Comparison of ENCODE assay signal across 16 cellular contexts in genomic region chr10:93580824-93581223, GRCh38. TPM values are rescaled to one million over a fixed set of nuclear protein-coding genes. Genes with fewer than 3 reads are reported as not detected.
DNase-seq lines count a peak whose midpoint lies in the region; ATAC-seq, FAIRE-seq and TF ChIP-seq lines count a peak whose summit lies in the region.
"Had no signal": no experiment of that assay in that cellular context is flagged by ENCODE, and none has a peak within 500 bp of the region (broad histone marks: within the 10 kb centered on the region; RNA-seq: fewer than 3 reads in every experiment).

No MANE protein-coding gene starts in this region.

- H3K79me1 ChIP-seq in IMR-90 (ENCODE audit: low read depth in 1 of 2, low read length in 2 of 2) (no peaks in the 10 kb centered on the region), H1 (ENCODE audit: low read depth, low read length) (no peaks in the 10 kb centered on the region)

- dilution Hi-C loops in IMR-90 (cut with HindIII; ENCODE audit: low sequenced_read_pairs, unreplicated experiment) = no loop called here

- peak overlapping the region; percentile 74 for H3K27ac Mint-ChIP-seq in neural crest cell (ENCODE audit: unreplicated experiment)
- H3K27ac Mint-ChIP-seq: activated T-cell treated with anti-CD3 and anti-CD28 coated beads, Interleukin-2, amount 50 U/mL, for 24 hours had no signal

- H4K5ac ChIP-seq in IMR-90 (ENCODE audit: low read depth, low read length) (no peak overlapping the region), H1 (ENCODE audit: insufficient read length, low read depth, low read length) (no peak overlapping the region)

- H3K18ac ChIP-seq in IMR-90 (ENCODE audit: low read depth, low read length) (no peak overlapping the region), H1 (ENCODE audit: extremely low read depth, low read length) (no peak overlapping the region)

- H3K36me3 Mint-ChIP-seq in neural crest cell (ENCODE audit: low read depth) = no peaks in the 10 kb centered on the region

- H2BK12ac ChIP-seq in H1 (ENCODE audit: low read depth, low read length) = no peak overlapping the region

- in situ Hi-C loops in IMR-90 (cut with MboI; ENCODE audit: low sequenced_read_pairs) (no loop called here), G401 (cut with HindIII; ENCODE audit: low sequenced_read_pairs) (no loop called here)

- no peak for TF ChIP-seq EP300 in H1 (IDR thresholded peaks at IDR 0.05; ENCODE audit: borderline replicate concordance in 1 of 2, low read depth in 2 of 2, low read length in 2 of 2)

- H3K36me3 ChIP-seq in IMR-90 (ENCODE audit: control insufficient read depth, insufficient read depth, low read length) (no peaks in the 10 kb centered on the region), H1 (ENCODE audit: control insufficient read depth in 2 of 4, insufficient read depth in 4 of 4, low read length in 3 of 4) (no peaks in the 10 kb centered on the region)
- H3K36me3 ChIP-seq: left ventricle myocardium inferior, thoracic aorta had no signal

- ATAC-seq in IMR-90 (ENCODE audit: low read depth) (0 out of 2 replicates have a peak, but pooled peaks have one; percentile 27), HG03280 (IDR thresholded peaks at IDR 0.05; ENCODE audit: unreplicated experiment) (no peak)
- ATAC-seq: GM12878, SK-N-SH treated with all-trans-retinoic acid at 6 μM for 48 hours had no signal

- H4K8ac ChIP-seq in IMR-90 (ENCODE audit: low read depth in 2 of 2, low read length in 2 of 2) (no peak overlapping the region), H1 (ENCODE audit: extremely low read depth, insufficient read depth, low read length) (no peak overlapping the region)

- no peak overlapping the region for H2AK5ac ChIP-seq in IMR-90 (ENCODE audit: low read depth, low read length)
- H2AK5ac ChIP-seq in H1 (ENCODE audit: low read depth, low read length) = no peak overlapping the region

- H2BK5ac ChIP-seq in IMR-90 (ENCODE audit: low read depth, low read length, poor library complexity, severe bottlenecking) = no peak overlapping the region
- no peak overlapping the region for H2BK5ac ChIP-seq in H1 (ENCODE audit: low read depth, low read length)

- H3K4me3 Mint-ChIP-seq in neural crest cell = no peak overlapping the region
- H3K4me3 Mint-ChIP-seq: activated T-cell treated with anti-CD3 and anti-CD28 coated beads, Interleukin-2, amount 50 U/mL, for 24 hours had no signal

- H3K4me1 Mint-ChIP-seq in neural crest cell = peaks cover 9% of the 10 kb centered on the region

- TF ChIP-seq RAD21 in IMR-90 (IDR thresholded peaks at IDR 0.05; ENCODE audit: low read length) (no peak), H1 (IDR thresholded peaks at IDR 0.05 in 1 of 2, conservative IDR thresholded peaks at IDR 0.05 in 1 of 2; ENCODE audit: low read depth in 2 of 2, low read length in 2 of 2) (no peak)

- no peak for TF ChIP-seq CTCF in IMR-90 (conservative IDR thresholded peaks at IDR 0.05; ENCODE audit: low read depth, low read length)
- no peak for TF ChIP-seq CTCF in H1 (IDR thresholded peaks at IDR 0.05; ENCODE audit: control extremely low read depth in 1 of 3, insufficient read depth in 1 of 3, low read depth in 1 of 3, low read length in 3 of 3)
- no peak for TF ChIP-seq CTCF in neural crest cell (conservative IDR thresholded peaks at IDR 0.05)

- no peaks in the 10 kb centered on the region for H3K27me3 Mint-ChIP-seq in neural crest cell (ENCODE audit: low read depth)

- POLR2A ChIA-PET in IMR-90 (lab: Charles Lee; ENCODE audit: unreplicated experiment) (no interaction called here), H1 (lab: Charles Lee; ENCODE audit: partially characterized antibody) (no interaction called here)

- H3K9me3 Mint-ChIP-seq in neural crest cell = peaks cover 2% of the 10 kb centered on the region

- no peak overlapping the region for H3K27ac ChIP-seq in IMR-90 (ENCODE audit: insufficient read depth, low read length)
- H3K27ac ChIP-seq in H1 (ENCODE audit: low read depth, low read length) = no peak overlapping the region
- H3K27ac ChIP-seq: left ventricle myocardium inferior, thoracic aorta had no signal

- H3K4me1 ChIP-seq in IMR-90 (ENCODE audit: control insufficient read depth, insufficient read depth, low read length) (no peaks in the 10 kb centered on the region), H1 (replicated peaks in 1 of 4; ENCODE audit: control insufficient read depth in 3 of 4, insufficient read depth in 4 of 4, low read length in 3 of 4) (no peaks in the 10 kb centered on the region)
- H3K4me1 ChIP-seq: left ventricle myocardium inferior had no signal

- H2BK20ac ChIP-seq in IMR-90 (ENCODE audit: low read depth, low read length) (no peak overlapping the region), H1 (ENCODE audit: low read length) (no peak overlapping the region)

- DNase-seq in EL (peak; percentile 31), IMR-90 (peak; percentile 33), H1 (ENCODE audit: low read depth in 1 of 2, low spot score in 2 of 2) (no peak), neural crest cell (ENCODE audit: low read depth, low spot score) (peak; percentile 54), GF-D8 (lab: John Stamatoyannopoulos, UW) (no peak), G401 (ENCODE audit: low spot score) (no peak)
- DNase-seq: activated CD4-positive, CD25-positive, alpha-beta regulatory T cell treated with anti-CD3 and anti-CD28 coated beads, Interleukin-2, amount 50 U/mL, for 72 hours; activated T-cell treated with anti-CD3 and anti-CD28 coated beads, Interleukin-2, amount 50 U/mL, for 24 hours; effector CD8-positive, alpha-beta T cell; left ventricle myocardium inferior; NCI-H1436 had no signal

- FAIRE-seq in H1 (lab: Jason Lieb, UNC) = no peak
- FAIRE-seq: GM12878 had no signal

- H3K9ac ChIP-seq in IMR-90 (ENCODE audit: low read depth, low read length) = no peak overlapping the region
- H3K9ac ChIP-seq in H1 (replicated peaks in 1 of 4; ENCODE audit: extremely low read depth in 1 of 4, low read depth in 3 of 4, low read length in 3 of 4) = no peak overlapping the region

- H2BK15ac ChIP-seq in IMR-90 (ENCODE audit: low read depth, low read length) = no peak overlapping the region
- H2BK15ac ChIP-seq in H1 (ENCODE audit: low read length) = no peak overlapping the region

- no peaks in the 10 kb centered on the region for H3K23me2 ChIP-seq in H1 (ENCODE audit: low read depth, low read length)

- H3K9me1 ChIP-seq in IMR-90 (ENCODE audit: insufficient read depth, low read length) = no peaks in the 10 kb centered on the region

- H2BK120ac ChIP-seq in IMR-90 (ENCODE audit: low read depth, low read length) (no peak overlapping the region), H1 (replicated peaks; ENCODE audit: low read depth, low read length) (no peak overlapping the region)

- BruUV-seq in IMR-90 (replicated peaks; lab: Mats Ljungman, UMichigan) = no TSS peak

- H3K4me2 ChIP-seq in IMR-90 (ENCODE audit: low read depth, low read length) = no peak overlapping the region
- no peak overlapping the region for H3K4me2 ChIP-seq in H1 (ENCODE audit: insufficient read depth in 1 of 2, low read depth in 2 of 2, low read length in 2 of 2)

- H3K14ac ChIP-seq in IMR-90 (replicated peaks; ENCODE audit: low read depth, low read length) (no peak overlapping the region), H1 (ENCODE audit: insufficient read length) (no peak overlapping the region)

- TF ChIP-seq POLR2A in IMR-90 (IDR thresholded peaks at IDR 0.05; ENCODE audit: low read depth, low read length) (no peak), H1 (IDR thresholded peaks at IDR 0.05; ENCODE audit: control extremely low read depth in 1 of 2, low read depth in 2 of 2, low read length in 2 of 2) (no peak)

- no peak overlapping the region for H4K91ac ChIP-seq in IMR-90 (ENCODE audit: insufficient read depth, low read depth, low read length)
- no peak overlapping the region for H4K91ac ChIP-seq in H1 (replicated peaks; ENCODE audit: insufficient read length, low read length)

- no peaks in the 10 kb centered on the region for H4K20me1 ChIP-seq in IMR-90 (ENCODE audit: insufficient read depth, low read length)
- no peaks in the 10 kb centered on the region for H4K20me1 ChIP-seq in H1 (replicated peaks in 1 of 2; ENCODE audit: control insufficient read depth in 1 of 2, insufficient read depth in 2 of 2, low read length in 2 of 2)

- CTCF ChIA-PET in IMR-90 (lab: Yijun Ruan, JAX) (no interaction called here), H1 (lab: Charles Lee; ENCODE audit: partially characterized antibody) (no interaction called here)

- H3K79me2 ChIP-seq in H1 (ENCODE audit: control insufficient read depth in 1 of 2, insufficient read depth in 2 of 2, low read length in 2 of 2) = no peaks in the 10 kb centered on the region

- H2AFZ ChIP-seq in IMR-90 (replicated peaks; ENCODE audit: low read length, poor library complexity) = no peak overlapping the region
- no peak overlapping the region for H2AFZ ChIP-seq in H1 (ENCODE audit: low read length)

- H3K27me3 ChIP-seq in IMR-90 (ENCODE audit: control insufficient read depth, insufficient read depth, low read length) (peaks cover 22% of the 10 kb centered on the region), H1 (replicated peaks in 1 of 4; ENCODE audit: control insufficient read depth in 3 of 4, extremely low read depth in 1 of 4, insufficient read depth in 3 of 4, low read length in 3 of 4) (no peaks in the 10 kb centered on the region)

- H3K23ac ChIP-seq in IMR-90 (ENCODE audit: low read depth, low read length) = no peak overlapping the region
- no peak overlapping the region for H3K23ac ChIP-seq in H1 (ENCODE audit: insufficient read length)

- no peak overlapping the region for H3K4me3 ChIP-seq in IMR-90 (ENCODE audit: insufficient read depth, low read depth, low read length)
- H3K4me3 ChIP-seq in H1 (ENCODE audit: extremely low read depth in 1 of 4, insufficient read depth in 2 of 4, low read depth in 3 of 4, low read length in 4 of 4) = no peak overlapping the region
- H3K4me3 ChIP-seq: GM12878, left ventricle myocardium inferior, thoracic aorta had no signal

- H3K4ac ChIP-seq in IMR-90 (ENCODE audit: low read depth, low read length) = no peak overlapping the region
- H3K4ac ChIP-seq in H1 (replicated peaks; ENCODE audit: insufficient read length, low read depth, low read length) = no peak overlapping the region

- WGBS in IMR-90 (ENCODE audit: extremely low coverage in 2 of 2, insufficient read length in 1 of 2), 2 experiments = 13% methylated on average over 3 of the region's 6 CpGs; no CpG with 5 or more reads in 1 of the 2 experiments
- 79% methylated on average over 6 of the region's 6 CpGs; no CpG with 5 or more reads in 1 of the 2 experiments for WGBS in H1 (ENCODE audit: extremely low coverage in 1 of 2, insufficient coverage in 1 of 2, insufficient read length in 1 of 2, insufficient replicate concordance in 2 of 2, low coverage in 1 of 2, low lambda C conversion rate in 2 of 2, missing lambda C conversion rate in 1 of 2), 2 experiments

- peaks cover 4% of the 10 kb centered on the region for H3K9me3 ChIP-seq in IMR-90 (ENCODE audit: control insufficient read depth, insufficient read depth, low read length)
- no peaks in the 10 kb centered on the region for H3K9me3 ChIP-seq in H1 (ENCODE audit: insufficient read depth in 2 of 2, low read depth in 1 of 2, low read length in 1 of 2)
- H3K9me3 ChIP-seq: thoracic aorta had no signal

- H3K56ac ChIP-seq in IMR-90 (ENCODE audit: extremely low read depth, insufficient read depth, low read length) (no peak overlapping the region), H1 (replicated peaks; ENCODE audit: insufficient read length, low read depth, low read length) (no peak overlapping the region)

- no peak overlapping the region for H2AK9ac ChIP-seq in IMR-90 (replicated peaks; ENCODE audit: low read depth, low read length, poor library complexity)

- intact Hi-C loops in IMR-90 (cut with micrococcal nuclease) = no loop called here

RNA-seq across cellular contexts. Expression of gene FFAR4, which starts 14.4 kb away (rescaled TPM):
- not detected in 2 replicates for total RNA-seq in IMR-90 (2012; rRNA removed)
- not detected in 2 replicates for polyA plus RNA-seq in IMR-90 (2012; rRNA removed)
- not detected in 2 replicates for polyA plus RNA-seq in IMR-90 (2012; cell fraction: cytosol; rRNA removed)
- not detected in 2 replicates for polyA plus RNA-seq in IMR-90 (2012; cell fraction: nucleus; rRNA removed; ENCODE audit: low replicate concordance)
- total RNA-seq in H1 (2021; fragmentation: NEBNext Ultra II Directional; extraction: Animal tissue kit (Norgen Biotek cat#: 25700)) = not detected in 2 replicates
- 0.05 TPM in 1 of 2 replicates, not detected in the other for polyA plus RNA-seq in H1 (2011; rRNA removed)
- polyA plus RNA-seq in H1 (2011; cell fraction: cytosol; rRNA removed) = not detected
- not detected for polyA plus RNA-seq in H1 (2011; cell fraction: nucleus; rRNA removed)
- polyA plus RNA-seq in H1 (2012, experiment 1 of 2) = not detected in 4 replicates
- polyA plus RNA-seq in H1 (2012, experiment 2 of 2) = 0.04 TPM
- not detected for polyA plus RNA-seq in H1 (2013, experiment 1 of 2)
- 0.02 TPM for polyA plus RNA-seq in H1 (2013, experiment 2 of 2)
- not detected in 2 replicates for polyA minus RNA-seq in H1 (2011; rRNA and poly(A)+ RNA removed)
- not detected for polyA minus RNA-seq in H1 (2011; cell fraction: cytosol; rRNA and poly(A)+ RNA removed)
- not detected for polyA minus RNA-seq in H1 (2011; cell fraction: nucleus; rRNA and poly(A)+ RNA removed)
- total RNA-seq in neural crest cell = 0.09 TPM in 1 of 2 replicates, not detected in the other
- not detected in 2 replicates for total RNA-seq in G401 (2014; rRNA removed; shearing (Covaris generic))
- total RNA-seq: glomerular endothelial cell, GM12878 had no signal
- polyA plus RNA-seq: GM12878 had no signal

RNA-seq across cellular contexts. Expression of gene RBP4, which starts 20.2 kb away (rescaled TPM):
- total RNA-seq in IMR-90 (2012; rRNA removed) (not detected in 2 replicates), neural crest cell (not detected in 2 replicates)
- polyA plus RNA-seq in IMR-90 (2012; rRNA removed) (not detected in 2 replicates), H1 (2011; rRNA removed) (0.42 and 0.55 TPM in 2 replicates)
- polyA plus RNA-seq in IMR-90 (2012; cell fraction: cytosol; rRNA removed) = 0.10 and 0.39 TPM in 2 replicates
- polyA plus RNA-seq in IMR-90 (2012; cell fraction: nucleus; rRNA removed; ENCODE audit: low replicate concordance) = not detected in 2 replicates
- 0.31 and 0.97 TPM in 2 replicates for total RNA-seq in H1 (2021; fragmentation: NEBNext Ultra II Directional; extraction: Animal tissue kit (Norgen Biotek cat#: 25700))
- 0.54 TPM for polyA plus RNA-seq in H1 (2011; cell fraction: cytosol; rRNA removed)
- 0.48 TPM for polyA plus RNA-seq in H1 (2011; cell fraction: nucleus; rRNA removed)
- polyA plus RNA-seq in H1 (2012, experiment 1 of 2) = 0.24 to 0.70 TPM (median 0.36 TPM) in 4 replicates
- polyA plus RNA-seq in H1 (2012, experiment 2 of 2) = 0.72 TPM
- 0.57 TPM for polyA plus RNA-seq in H1 (2013, experiment 1 of 2)
- 0.77 TPM for polyA plus RNA-seq in H1 (2013, experiment 2 of 2)
- 0.22 and 0.66 TPM in 2 replicates for polyA minus RNA-seq in H1 (2011; rRNA and poly(A)+ RNA removed)
- not detected for polyA minus RNA-seq in H1 (2011; cell fraction: cytosol; rRNA and poly(A)+ RNA removed)
- not detected for polyA minus RNA-seq in H1 (2011; cell fraction: nucleus; rRNA and poly(A)+ RNA removed)
- not detected in 2 replicates for total RNA-seq in G401 (2014; rRNA removed; shearing (Covaris generic))
- total RNA-seq: glomerular endothelial cell had no signal
- polyA plus RNA-seq: GM12878 had no signal

RNA-seq across cellular contexts. Expression of gene PDE6C, which starts 31.5 kb away (rescaled TPM):
- not detected in 2 replicates for total RNA-seq in IMR-90 (2012; rRNA removed)
- not detected in 2 replicates for polyA plus RNA-seq in IMR-90 (2012; rRNA removed)
- not detected in 2 replicates for polyA plus RNA-seq in IMR-90 (2012; cell fraction: cytosol; rRNA removed)
- not detected in 2 replicates for polyA plus RNA-seq in IMR-90 (2012; cell fraction: nucleus; rRNA removed; ENCODE audit: low replicate concordance)
- total RNA-seq in H1 (2021; fragmentation: NEBNext Ultra II Directional; extraction: Animal tissue kit (Norgen Biotek cat#: 25700)) = not detected in 2 replicates
- not detected in 2 replicates for polyA plus RNA-seq in H1 (2011; rRNA removed)
- polyA plus RNA-seq in H1 (2011; cell fraction: cytosol; rRNA removed) = not detected
- not detected for polyA plus RNA-seq in H1 (2011; cell fraction: nucleus; rRNA removed)
- 0.05 to 0.08 TPM (median 0.07 TPM) in 3 of 4 replicates, not detected in the other for polyA plus RNA-seq in H1 (2012, experiment 1 of 2)
- not detected for polyA plus RNA-seq in H1 (2012, experiment 2 of 2)
- not detected for polyA plus RNA-seq in H1 (2013, experiment 1 of 2)
- not detected for polyA plus RNA-seq in H1 (2013, experiment 2 of 2)
- not detected in 2 replicates for polyA minus RNA-seq in H1 (2011; rRNA and poly(A)+ RNA removed)
- not detected for polyA minus RNA-seq in H1 (2011; cell fraction: cytosol; rRNA and poly(A)+ RNA removed)
- polyA minus RNA-seq in H1 (2011; cell fraction: nucleus; rRNA and poly(A)+ RNA removed) = not detected
- total RNA-seq in neural crest cell = not detected in 2 replicates
- total RNA-seq in G401 (2014; rRNA removed; shearing (Covaris generic)) = not detected in 2 replicates
- total RNA-seq: glomerular endothelial cell, GM12878, left ventricle myocardium inferior, thoracic aorta had no signal
- polyA plus RNA-seq: GM12878 had no signal

Comparison
In these comparisons a context has a peak if more than half of its experiments do, and no peak if none do; other contexts are left out.
1. DNase-seq: peak in EL (single experiment), IMR-90 (single experiment) and neural crest cell (single experiment); none in H1 (0 of 2), GF-D8 (single experiment) and G401 (single experiment).